In the genomic region with DNA sequence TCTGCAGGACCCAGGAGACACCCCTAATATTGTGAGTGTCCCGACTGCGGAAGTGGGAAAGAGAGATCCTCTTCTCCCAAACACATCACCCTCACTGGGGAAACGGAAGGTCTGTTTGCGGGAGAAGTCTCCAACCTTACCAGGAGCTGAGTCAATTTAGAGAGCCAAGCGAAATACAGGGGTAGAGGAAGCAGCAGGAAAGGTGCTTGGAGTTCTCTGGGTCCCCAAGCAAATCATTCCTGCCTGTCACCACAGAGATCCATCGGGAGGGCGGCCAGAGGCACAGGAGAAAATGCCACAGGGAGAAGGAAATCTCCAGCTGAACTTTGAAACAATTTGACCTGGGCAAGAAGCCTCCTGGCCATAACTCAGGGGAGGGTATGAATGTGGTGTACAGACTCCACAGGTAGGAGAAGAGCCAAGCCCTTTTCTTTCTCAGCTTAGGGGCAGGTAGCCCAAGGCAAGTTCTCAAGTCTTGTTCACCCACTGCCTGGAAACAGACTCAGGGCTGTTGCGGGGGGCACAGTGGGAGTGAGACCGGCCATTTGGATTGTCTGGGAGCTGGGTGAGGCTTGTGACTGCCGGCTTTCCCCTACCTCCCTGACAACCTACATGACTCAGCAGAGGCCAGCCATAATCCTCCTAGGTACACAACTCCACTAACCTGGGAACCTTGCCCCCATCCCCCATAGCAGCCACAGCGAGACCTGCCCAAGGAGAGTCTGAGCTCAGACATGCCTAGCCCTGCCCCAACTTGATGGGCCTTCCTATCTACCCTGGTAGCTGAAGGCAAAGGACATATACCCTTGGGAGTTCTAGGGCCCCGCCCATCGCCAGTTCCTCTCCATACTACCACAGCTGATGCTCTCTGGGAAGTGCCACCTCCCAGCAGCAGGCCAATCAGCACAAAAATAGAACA, we compare ENCODE assay signal across 21 cellular contexts.
"Had no signal": no experiment of that assay in that cellular context is flagged by ENCODE, and none has a peak within 500 bp of the region (broad histone marks: within the 10 kb centered on the region; RNA-seq: fewer than 3 reads in every experiment).

No MANE protein-coding gene starts in this region.

- H3K27me3 Mint-ChIP-seq: activated CD4-positive, alpha-beta memory T cell treated with anti-CD3 and anti-CD28 coated beads for 36 hours; activated CD4-positive, alpha-beta T cell treated with anti-CD3 and anti-CD28 coated beads for 36 hours; naive thymus-derived CD4-positive, alpha-beta T cell; stimulated activated naive CD8-positive, alpha-beta T cell treated with anti-CD3 and anti-CD28 coated beads, Interleukin-15, Interleukin-2, amounts not matched to agents 100 ng/mL and 50 ng/mL, for 24 hours; type B pancreatic cell had no signal

- H3K4me1 Mint-ChIP-seq: activated CD4-positive, alpha-beta T cell treated with anti-CD3 and anti-CD28 coated beads for 36 hours; neural progenitor cell had no signal

- H3K27ac Mint-ChIP-seq: activated CD4-positive, alpha-beta memory T cell treated with anti-CD3 and anti-CD28 coated beads for 36 hours; activated CD4-positive, alpha-beta T cell treated with anti-CD3 and anti-CD28 coated beads for 36 hours; activated naive CD4-positive, alpha-beta T cell treated with anti-CD3 and anti-CD28 coated beads, Interleukin-2, amount 50 U/mL, for 72 hours; activated T-helper 1 cell treated with anti-CD3 and anti-CD28 coated beads, Interleukin-12 subunit alpha, Interleukin-12 subunit beta, Interleukin-2, Interleukin-4 antibody, amounts not matched to agents 30 ng/mL and 10 ng/mL and 1 ng/mL, durations not matched to agents 14 hours and 24 hours and 36 hours; naive thymus-derived CD4-positive, alpha-beta T cell; neural progenitor cell; stimulated activated naive CD8-positive, alpha-beta T cell treated with anti-CD3 and anti-CD28 coated beads, Interleukin-15, Interleukin-2, amounts not matched to agents 100 ng/mL and 50 ng/mL, for 24 hours; T-helper 2 cell treated with Interferon-gamma antibody and Interleukin-4, amounts not matched to agents 5 μg/mL and 100 μg/mL, for 36 hours; type B pancreatic cell had no signal

- H3K27me3 ChIP-seq: adrenal gland, gastroesophageal sphincter, heart left ventricle, neural progenitor cell, suprapubic skin had no signal

- DNase-seq: activated CD4-positive, alpha-beta memory T cell treated with anti-CD3 and anti-CD28 coated beads for 36 hours; activated CD4-positive, alpha-beta T cell treated with anti-CD3 and anti-CD28 coated beads for 36 hours; activated gamma-delta T cell treated with Interleukin-2 at 50 U/mL for 16 hours; activated T-cell treated with anti-CD3 and anti-CD28 coated beads for 4 hours; adrenal gland; heart left ventricle; kidney glomerular epithelial cell; left ventricle myocardium superior; mesenchymal stem cell; naive thymus-derived CD4-positive, alpha-beta T cell; psoas muscle; stimulated activated CD4-positive, alpha-beta T cell treated with anti-CD3 and anti-CD28 coated beads, Interleukin-2, amount 100 ng/mL, for 48 hours had no signal

- H3K4me3 ChIP-seq: adrenal gland, gastroesophageal sphincter, heart left ventricle, neural progenitor cell, psoas muscle, skin epidermis, suprapubic skin had no signal

- H3K4me3 Mint-ChIP-seq: activated CD4-positive, alpha-beta memory T cell treated with anti-CD3 and anti-CD28 coated beads for 36 hours; activated CD4-positive, alpha-beta T cell treated with anti-CD3 and anti-CD28 coated beads for 36 hours; activated T-helper 1 cell treated with anti-CD3 and anti-CD28 coated beads, Interleukin-12 subunit alpha, Interleukin-12 subunit beta, Interleukin-2, Interleukin-4 antibody, amounts not matched to agents 30 ng/mL and 10 ng/mL and 1 ng/mL, durations not matched to agents 14 hours and 24 hours and 36 hours; naive thymus-derived CD4-positive, alpha-beta T cell; neural progenitor cell; stimulated activated naive CD8-positive, alpha-beta T cell treated with anti-CD3 and anti-CD28 coated beads, Interleukin-15, Interleukin-2, amounts not matched to agents 100 ng/mL and 50 ng/mL, for 24 hours; T-helper 2 cell treated with Interferon-gamma antibody and Interleukin-4, amounts not matched to agents 5 μg/mL and 100 μg/mL, for 36 hours; type B pancreatic cell had no signal

- H3K27ac ChIP-seq: adrenal gland, gastroesophageal sphincter, heart left ventricle, neural progenitor cell, psoas muscle, skin epidermis, suprapubic skin had no signal
